ENCODE assay signal across 7 cellular contexts in the genomic region with DNA sequence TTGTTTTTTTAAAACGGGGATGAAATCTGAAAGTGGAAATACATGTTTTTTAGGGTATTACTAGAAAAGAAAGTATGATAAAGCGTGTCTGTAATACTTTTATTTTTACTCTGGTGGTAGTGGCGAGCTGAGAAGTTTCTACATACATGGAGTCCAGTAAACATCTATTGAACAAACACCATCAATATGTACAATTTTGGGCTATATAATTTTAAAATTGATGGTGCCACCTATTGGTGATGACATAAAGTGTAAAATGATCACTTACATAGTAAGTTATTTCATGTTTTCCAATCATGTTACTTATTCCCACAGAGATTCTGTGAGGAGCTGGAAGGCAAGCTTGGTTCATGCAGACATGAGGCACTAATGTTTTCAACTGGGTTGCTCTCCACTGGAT. TPM values are rescaled to one million over a fixed set of nuclear protein-coding genes. Genes with fewer than 3 reads are reported as not detected.
A peak's percentile ranks its signal among the peaks of the same experiment; 100 is the strongest.
DNase-seq lines count a peak whose midpoint lies in the region; ATAC-seq, FAIRE-seq and TF ChIP-seq lines count a peak whose summit lies in the region.

No MANE protein-coding gene starts in this region.

- no peaks in the 10 kb centered on the region for H4K20me1 ChIP-seq in Karpas-422 (ENCODE audit: insufficient read depth, low read depth, low read length)

- no peak overlapping the region for H3K4me2 ChIP-seq in Karpas-422 (ENCODE audit: low read depth, low read length, poor library complexity, severe bottlenecking)

- ATAC-seq in lower lobe of right lung, result peak in 1 of 2 donors; percentile 63

- WGBS in suprapubic skin, result 47% methylated on average over 3 of the region's 3 CpGs

- no peak for DNase-seq in GM12892 (ENCODE audit: insufficient read length)
- DNase-seq in Karpas-422, result peak; percentile 54
- peak; percentile 17 for DNase-seq in brain pericyte (ENCODE audit: low read depth, low spot score)
- no peak for DNase-seq in lower lobe of right lung
- no peak for DNase-seq in NCI-H2081 treated with DMSO at 0.1 percent for 48 hours (lab: John Stamatoyannopoulos, UW)
- no peak for DNase-seq in suprapubic skin (ENCODE audit: low spot score in 2 of 2)
- no peak for DNase-seq in NCI-H1436 (lab: John Stamatoyannopoulos, UW)

- H3K9me2 ChIP-seq in Karpas-422 (replicated peaks; ENCODE audit: insufficient read depth, low read length), result no peaks in the 10 kb centered on the region

- H3K9me3 ChIP-seq in Karpas-422 (ENCODE audit: low read length) (no peaks in the 10 kb centered on the region), lower lobe of right lung (no peaks in the 10 kb centered on the region), suprapubic skin (no peaks in the 10 kb centered on the region)

- no peak overlapping the region for H2AFZ ChIP-seq in Karpas-422 (ENCODE audit: low read length)

- TF ChIP-seq POLR2A in GM12892 (IDR thresholded peaks at IDR 0.05; ENCODE audit: low read depth, low read length) (no peak), suprapubic skin (IDR thresholded peaks at IDR 0.05) (no peak)

- TF ChIP-seq CTCF in lower lobe of right lung (IDR thresholded peaks at IDR 0.05) (peak; percentile 44), suprapubic skin (IDR thresholded peaks at IDR 0.05) (no peak)

- H3K27me3 ChIP-seq in Karpas-422 (ENCODE audit: low read length) (no peaks in the 10 kb centered on the region), lower lobe of right lung (ENCODE audit: low read depth) (no peaks in the 10 kb centered on the region), suprapubic skin (no peaks in the 10 kb centered on the region)

- H3K36me3 ChIP-seq in Karpas-422 (ENCODE audit: insufficient read depth, low read length) (no peaks in the 10 kb centered on the region), lower lobe of right lung (no peaks in the 10 kb centered on the region), suprapubic skin (no peaks in the 10 kb centered on the region)

- no peak overlapping the region for H3K27ac ChIP-seq in Karpas-422 (ENCODE audit: low read length)
- no peak overlapping the region for H3K27ac ChIP-seq in lower lobe of right lung
- no peak overlapping the region for H3K27ac ChIP-seq in suprapubic skin

- TF ChIP-seq EP300 in suprapubic skin (IDR thresholded peaks at IDR 0.05), result no peak

- H3K9ac ChIP-seq in Karpas-422 (ENCODE audit: low read length), result no peak overlapping the region

- H3K79me2 ChIP-seq in Karpas-422 (ENCODE audit: low read length), result no peaks in the 10 kb centered on the region

- H3K4me1 ChIP-seq in Karpas-422 (ENCODE audit: low read length), result peaks cover 12% of the 10 kb centered on the region
- H3K4me1 ChIP-seq in lower lobe of right lung, result peaks cover 5% of the 10 kb centered on the region
- no peaks in the 10 kb centered on the region for H3K4me1 ChIP-seq in suprapubic skin

- intact Hi-C loops in lower lobe of right lung (cut with DNase I), result no loop called here

- peak; percentile 57 for FAIRE-seq in GM12892 (lab: Jason Lieb, UNC)

- H3K4me3 ChIP-seq in Karpas-422 (ENCODE audit: low read length), result no peak overlapping the region
- H3K4me3 ChIP-seq in lower lobe of right lung, result no peak overlapping the region
- H3K4me3 ChIP-seq in suprapubic skin, result no peak overlapping the region

RNA-seq across cellular contexts. Expression of gene NFE2L2, which starts 31.5 kb away (rescaled TPM):
- polyA plus RNA-seq in GM12892 (2012; ENCODE audit: missing spikeins), result 26.9 TPM
- total RNA-seq in Karpas-422 (2014; rRNA removed; shearing (Covaris generic); ENCODE audit: low replicate concordance), result 33.1 and 66.7 TPM in 2 replicates
- total RNA-seq in lower lobe of right lung (105 TPM), suprapubic skin (100 to 1,000 TPM; 130 to 180 (median 160) TPM)

Comparison
In these comparisons a context has a peak if more than half of its experiments do, and no peak if none do; other contexts are left out.
1. DNase-seq: peak in Karpas-422 (single experiment) and brain pericyte (single experiment); none in GM12892 (single experiment), lower lobe of right lung (single experiment), NCI-H2081 treated with DMSO at 0.1 percent for 48 hours (single experiment), suprapubic skin (0 of 2) and NCI-H1436 (single experiment).